In genomic region chr16:1398826-1399581, GRCh38 we compare ENCODE assay signal across 3 cellular contexts.
TF ChIP-seq lines count a peak whose summit lies in the region.

No MANE protein-coding gene starts in this region.

TF ChIP-seq in SK-N-SH, 30 proteins besides CTCF, POLR2A, EP300 and RAD21:
- TF ChIP-seq RXRA (IDR thresholded peaks at IDR 0.05; ENCODE audit: borderline replicate concordance, low read depth): no peak
- no peak for TF ChIP-seq MAX (IDR thresholded peaks at IDR 0.05; ENCODE audit: low read depth)
- TF ChIP-seq SMC3 (IDR thresholded peaks at IDR 0.05; ENCODE audit: low read depth, low read length): no peak
- no peak for TF ChIP-seq TEAD4 (IDR thresholded peaks at IDR 0.05; ENCODE audit: borderline replicate concordance, insufficient read depth)
- no peak for TF ChIP-seq ELF1 (IDR thresholded peaks at IDR 0.05)
- TF ChIP-seq SIN3A (IDR thresholded peaks at IDR 0.05; ENCODE audit: borderline replicate concordance, low read depth, low read length): no peak
- no peak for TF ChIP-seq NFIC (IDR thresholded peaks at IDR 0.05; ENCODE audit: borderline replicate concordance)
- TF ChIP-seq, protein P1, sequence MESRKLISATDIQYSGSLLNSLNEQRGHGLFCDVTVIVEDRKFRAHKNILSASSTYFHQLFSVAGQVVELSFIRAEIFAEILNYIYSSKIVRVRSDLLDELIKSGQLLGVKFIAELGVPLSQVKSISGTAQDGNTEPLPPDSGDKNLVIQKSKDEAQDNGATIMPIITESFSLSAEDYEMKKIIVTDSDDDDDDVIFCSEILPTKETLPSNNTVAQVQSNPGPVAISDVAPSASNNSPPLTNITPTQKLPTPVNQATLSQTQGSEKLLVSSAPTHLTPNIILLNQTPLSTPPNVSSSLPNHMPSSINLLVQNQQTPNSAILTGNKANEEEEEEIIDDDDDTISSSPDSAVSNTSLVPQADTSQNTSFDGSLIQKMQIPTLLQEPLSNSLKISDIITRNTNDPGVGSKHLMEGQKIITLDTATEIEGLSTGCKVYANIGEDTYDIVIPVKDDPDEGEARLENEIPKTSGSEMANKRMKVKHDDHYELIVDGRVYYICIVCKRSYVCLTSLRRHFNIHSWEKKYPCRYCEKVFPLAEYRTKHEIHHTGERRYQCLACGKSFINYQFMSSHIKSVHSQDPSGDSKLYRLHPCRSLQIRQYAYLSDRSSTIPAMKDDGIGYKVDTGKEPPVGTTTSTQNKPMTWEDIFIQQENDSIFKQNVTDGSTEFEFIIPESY (IDR thresholded peaks at IDR 0.05; ENCODE audit: borderline replicate concordance, low read depth): no peak
- TF ChIP-seq RFX5 (IDR thresholded peaks at IDR 0.05; ENCODE audit: low read length): no peak
- TF ChIP-seq JUND (IDR thresholded peaks at IDR 0.05): no peak
- no peak for TF ChIP-seq FOXM1 (IDR thresholded peaks at IDR 0.05; ENCODE audit: low read depth)
- TF ChIP-seq USF1 (IDR thresholded peaks at IDR 0.05; ENCODE audit: borderline replicate concordance, low read depth): no peak
- no peak for TF ChIP-seq FOSL2 (IDR thresholded peaks at IDR 0.05; ENCODE audit: borderline replicate concordance, low read depth)
- TF ChIP-seq GABPA (IDR thresholded peaks at IDR 0.05; ENCODE audit: low read depth): no peak

TF ChIP-seq in SK-N-SH treated with all-trans-retinoic acid at 6 μM for 48 hours, 23 proteins besides CTCF, POLR2A, EP300 and RAD21:
- TF ChIP-seq ZNF565 (CRISPR knock-in tag; conservative IDR thresholded peaks at IDR 0.05; ENCODE audit: low read depth) (no peak), TCF4 (CRISPR knock-in tag; IDR thresholded peaks at IDR 0.05; ENCODE audit: borderline replicate concordance) (no peak), GLIS3 (CRISPR knock-in tag; IDR thresholded peaks at IDR 0.05) (no peak), ZC3H10 (CRISPR knock-in tag; IDR thresholded peaks at IDR 0.05) (no peak), OSR1 (CRISPR knock-in tag; IDR thresholded peaks at IDR 0.05) (no peak), ZNF70 (CRISPR knock-in tag; IDR thresholded peaks at IDR 0.05) (no peak), SNAI2 (CRISPR knock-in tag; IDR thresholded peaks at IDR 0.05) (no peak), PPARA (CRISPR knock-in tag; IDR thresholded peaks at IDR 0.05; ENCODE audit: borderline replicate concordance) (no peak), ZNF8 (CRISPR knock-in tag; IDR thresholded peaks at IDR 0.05) (no peak), RARB (CRISPR knock-in tag; IDR thresholded peaks at IDR 0.05) (no peak)

TF ChIP-seq in GM12878, 131 proteins besides CTCF, POLR2A, EP300 and RAD21:
- no peak for TF ChIP-seq STAT3 (IDR thresholded peaks at IDR 0.05; ENCODE audit: low read depth, low read length)
- no peak for TF ChIP-seq GATAD2B (conservative IDR thresholded peaks at IDR 0.05; ENCODE audit: low read depth)
- no peak for TF ChIP-seq USF1 (IDR thresholded peaks at IDR 0.05; ENCODE audit: borderline replicate concordance, extremely low read length, insufficient read depth, low read depth, low read length)
- no peak for TF ChIP-seq LARP7 (IDR thresholded peaks at IDR 0.05)
- TF ChIP-seq SP1 (IDR thresholded peaks at IDR 0.05; ENCODE audit: low read depth, low read length): no peak
- TF ChIP-seq SRF (IDR thresholded peaks at IDR 0.05; ENCODE audit: low read depth in 2 of 2, low read length in 2 of 2): no peak
- no peak for TF ChIP-seq POU2F2 (IDR thresholded peaks at IDR 0.05; ENCODE audit: borderline replicate concordance, low read depth, low read length)
- no peak for TF ChIP-seq CUX1 (IDR thresholded peaks at IDR 0.05; ENCODE audit: insufficient replicate concordance, low read depth, low read length)
- TF ChIP-seq, protein P2, sequence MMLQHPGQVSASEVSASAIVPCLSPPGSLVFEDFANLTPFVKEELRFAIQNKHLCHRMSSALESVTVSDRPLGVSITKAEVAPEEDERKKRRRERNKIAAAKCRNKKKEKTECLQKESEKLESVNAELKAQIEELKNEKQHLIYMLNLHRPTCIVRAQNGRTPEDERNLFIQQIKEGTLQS (IDR thresholded peaks at IDR 0.05; ENCODE audit: borderline replicate concordance, extremely low read depth, low read depth, low read length): no peak
- no peak for TF ChIP-seq POLR2AphosphoS2 (IDR thresholded peaks at IDR 0.05; ENCODE audit: low read depth, low read length)
- no peak for TF ChIP-seq HDGF (IDR thresholded peaks at IDR 0.05)
- TF ChIP-seq ZNF24 (IDR thresholded peaks at IDR 0.05): no peak
- TF ChIP-seq, protein P3, sequence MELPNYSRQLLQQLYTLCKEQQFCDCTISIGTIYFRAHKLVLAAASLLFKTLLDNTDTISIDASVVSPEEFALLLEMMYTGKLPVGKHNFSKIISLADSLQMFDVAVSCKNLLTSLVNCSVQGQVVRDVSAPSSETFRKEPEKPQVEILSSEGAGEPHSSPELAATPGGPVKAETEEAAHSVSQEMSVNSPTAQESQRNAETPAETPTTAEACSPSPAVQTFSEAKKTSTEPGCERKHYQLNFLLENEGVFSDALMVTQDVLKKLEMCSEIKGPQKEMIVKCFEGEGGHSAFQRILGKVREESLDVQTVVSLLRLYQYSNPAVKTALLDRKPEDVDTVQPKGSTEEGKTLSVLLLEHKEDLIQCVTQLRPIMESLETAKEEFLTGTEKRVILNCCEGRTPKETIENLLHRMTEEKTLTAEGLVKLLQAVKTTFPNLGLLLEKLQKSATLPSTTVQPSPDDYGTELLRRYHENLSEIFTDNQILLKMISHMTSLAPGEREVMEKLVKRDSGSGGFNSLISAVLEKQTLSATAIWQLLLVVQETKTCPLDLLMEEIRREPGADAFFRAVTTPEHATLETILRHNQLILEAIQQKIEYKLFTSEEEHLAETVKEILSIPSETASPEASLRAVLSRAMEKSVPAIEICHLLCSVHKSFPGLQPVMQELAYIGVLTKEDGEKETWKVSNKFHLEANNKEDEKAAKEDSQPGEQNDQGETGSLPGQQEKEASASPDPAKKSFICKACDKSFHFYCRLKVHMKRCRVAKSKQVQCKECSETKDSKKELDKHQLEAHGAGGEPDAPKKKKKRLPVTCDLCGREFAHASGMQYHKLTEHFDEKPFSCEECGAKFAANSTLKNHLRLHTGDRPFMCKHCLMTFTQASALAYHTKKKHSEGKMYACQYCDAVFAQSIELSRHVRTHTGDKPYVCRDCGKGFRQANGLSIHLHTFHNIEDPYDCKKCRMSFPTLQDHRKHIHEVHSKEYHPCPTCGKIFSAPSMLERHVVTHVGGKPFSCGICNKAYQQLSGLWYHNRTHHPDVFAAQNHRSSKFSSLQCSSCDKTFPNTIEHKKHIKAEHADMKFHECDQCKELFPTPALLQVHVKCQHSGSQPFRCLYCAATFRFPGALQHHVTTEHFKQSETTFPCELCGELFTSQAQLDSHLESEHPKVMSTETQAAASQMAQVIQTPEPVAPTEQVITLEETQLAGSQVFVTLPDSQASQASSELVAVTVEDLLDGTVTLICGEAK (IDR thresholded peaks at IDR 0.05; ENCODE audit: borderline replicate concordance): no peak
- no peak for TF ChIP-seq FOXK2 (IDR thresholded peaks at IDR 0.05)
- TF ChIP-seq RFX5 (IDR thresholded peaks at IDR 0.05; ENCODE audit: low read depth, low read length): no peak
- TF ChIP-seq CREM (IDR thresholded peaks at IDR 0.05; ENCODE audit: low read depth): no peak
